Comparison of ENCODE assay signal across 1 cellular context in the genomic region with DNA sequence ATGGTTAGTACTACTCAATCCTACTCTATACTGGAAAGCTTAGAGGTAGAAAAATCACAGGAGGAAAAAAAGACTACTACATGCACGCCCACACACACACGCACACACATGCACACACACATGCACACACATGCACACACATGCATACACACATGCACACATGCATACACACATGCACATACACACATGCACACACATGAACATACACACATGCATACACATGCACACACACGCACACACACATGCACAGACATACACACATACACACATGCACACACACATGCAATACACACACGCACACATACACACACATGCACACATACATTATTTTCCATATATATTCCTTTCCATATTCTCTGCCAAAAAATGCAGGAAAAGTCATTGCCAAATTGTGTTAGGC.
TF ChIP-seq lines count a peak whose summit lies in the region.

No MANE protein-coding gene starts in this region.

TF ChIP-seq in HepG2, 621 proteins besides CTCF, POLR2A, EP300 and RAD21 (continued from another document):
- TF ChIP-seq ZNF792 (CRISPR knock-in tag; IDR thresholded peaks at IDR 0.05), result no peak
- TF ChIP-seq, protein P1, sequence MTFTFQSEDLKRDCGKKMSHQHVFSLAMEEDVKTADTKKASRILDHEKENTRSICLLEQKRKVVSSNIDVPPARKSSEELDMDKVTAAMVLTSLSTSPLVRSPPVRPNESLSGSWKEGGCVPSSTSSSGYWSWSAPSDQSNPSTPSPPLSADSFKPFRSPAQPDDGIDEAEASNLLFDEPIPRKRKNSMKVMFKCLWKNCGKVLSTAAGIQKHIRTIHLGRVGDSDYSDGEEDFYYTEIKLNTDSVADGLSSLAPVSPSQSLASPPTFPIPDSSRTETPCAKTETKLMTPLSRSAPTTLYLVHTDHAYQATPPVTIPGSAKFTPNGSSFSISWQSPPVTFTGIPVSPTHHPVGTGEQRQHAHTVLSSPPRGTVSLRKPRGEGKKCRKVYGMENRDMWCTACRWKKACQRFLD (CRISPR knock-in tag; IDR thresholded peaks at IDR 0.05; ENCODE audit: borderline replicate concordance), result no peak
- TF ChIP-seq, protein P2, sequence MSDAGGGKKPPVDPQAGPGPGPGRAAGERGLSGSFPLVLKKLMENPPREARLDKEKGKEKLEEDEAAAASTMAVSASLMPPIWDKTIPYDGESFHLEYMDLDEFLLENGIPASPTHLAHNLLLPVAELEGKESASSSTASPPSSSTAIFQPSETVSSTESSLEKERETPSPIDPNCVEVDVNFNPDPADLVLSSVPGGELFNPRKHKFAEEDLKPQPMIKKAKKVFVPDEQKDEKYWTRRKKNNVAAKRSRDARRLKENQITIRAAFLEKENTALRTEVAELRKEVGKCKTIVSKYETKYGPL (CRISPR knock-in tag; IDR thresholded peaks at IDR 0.05), result no peak
- TF ChIP-seq ZC3H13 (CRISPR knock-in tag; IDR thresholded peaks at IDR 0.05), result no peak
- TF ChIP-seq KDM4B (CRISPR knock-in tag; IDR thresholded peaks at IDR 0.05), result no peak
- 0 out of 2 replicates have a peak, but pooled peaks have one; percentile 28 for TF ChIP-seq ZNF780A (CRISPR knock-in tag; IDR thresholded peaks at IDR 0.05)
- no peak for TF ChIP-seq PRMT3 (CRISPR knock-in tag; IDR thresholded peaks at IDR 0.05; ENCODE audit: borderline replicate concordance, low read depth)
- TF ChIP-seq HNF4G (IDR thresholded peaks at IDR 0.05; ENCODE audit: borderline replicate concordance, low read depth, low read length), result no peak
- TF ChIP-seq HNF4G (CRISPR knock-in tag; IDR thresholded peaks at IDR 0.05; ENCODE audit: borderline replicate concordance, low read depth), result no peak
TF ChIP-seq in HepG2: peak in this region for 3.
